4 cellular contexts compared by ENCODE assay signal in genomic region chr1:207634293-207634692, GRCh38. TPM values are rescaled to one million over a fixed set of nuclear protein-coding genes. Genes with fewer than 3 reads are reported as not detected.
"Had no signal": no experiment of that assay in that cellular context is flagged by ENCODE, and none has a peak within 500 bp of the region (broad histone marks: within the 10 kb centered on the region; RNA-seq: fewer than 3 reads in every experiment).

No MANE protein-coding gene starts in this region.

RNA-seq across cellular contexts. Expression of gene CR1L, which starts 10.6 kb away (rescaled TPM):
- total RNA-seq: NCI-H460, Right ventricle myocardium superior, SK-MEL-5 had no signal
- polyA plus RNA-seq: SK-N-SH had no signal
